ENCODE assay signal across 1 cellular context in genomic region chr7:127287133-127287532, GRCh38.
TF ChIP-seq lines count a peak whose summit lies in the region.

No MANE protein-coding gene starts in this region.

TF ChIP-seq in WTC11, 78 proteins besides CTCF, POLR2A, EP300 and RAD21 (continued from another document):
- TF ChIP-seq AR (CRISPR knock-in tag; IDR thresholded peaks at IDR 0.05): no peak
- TF ChIP-seq NR2C2 (CRISPR knock-in tag; IDR thresholded peaks at IDR 0.05): no peak
- TF ChIP-seq TCF7 (CRISPR knock-in tag; IDR thresholded peaks at IDR 0.05; ENCODE audit: low read depth): no peak
- no peak for TF ChIP-seq NFYB (CRISPR knock-in tag; conservative IDR thresholded peaks at IDR 0.05; ENCODE audit: low read depth)
- TF ChIP-seq TP53 (CRISPR knock-in tag; IDR thresholded peaks at IDR 0.05): no peak
- no peak for TF ChIP-seq ZBTB21 (CRISPR knock-in tag; IDR thresholded peaks at IDR 0.05; ENCODE audit: borderline replicate concordance)
